ENCODE assay signal across 15 cellular contexts in the genomic region with DNA sequence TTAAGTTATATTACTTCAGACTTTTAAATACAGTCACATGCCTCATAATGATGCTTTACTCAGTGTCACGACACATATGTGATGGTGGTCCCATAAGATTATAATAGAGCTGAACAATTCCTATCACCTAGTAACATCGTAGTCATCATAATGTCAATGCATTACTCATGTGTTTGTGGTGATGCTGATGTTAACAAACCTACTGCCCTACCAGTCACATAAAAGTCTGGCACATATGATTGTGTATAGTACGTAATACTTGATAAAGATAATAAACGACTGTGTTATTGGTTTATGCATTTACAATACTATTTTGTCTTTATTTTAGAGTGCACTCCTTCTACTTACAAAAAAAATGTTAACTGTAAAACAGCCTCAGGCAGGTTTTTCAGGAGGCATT.
DNase-seq lines count a peak whose midpoint lies in the region; TF ChIP-seq lines count a peak whose summit lies in the region.
"Had no signal": no experiment of that assay in that cellular context is flagged by ENCODE, and none has a peak within 500 bp of the region (broad histone marks: within the 10 kb centered on the region; RNA-seq: fewer than 3 reads in every experiment).

No MANE protein-coding gene starts in this region.

- DNase-seq in AG08396 (ENCODE audit: low spot score) (peak; percentile 8), H4 (ENCODE audit: low spot score) (peak; percentile 31), amniotic epithelial cell (ENCODE audit: low read depth) (peak; percentile 44), glomerular visceral epithelial cell (ENCODE audit: extremely low spot score) (peak; percentile 19), GM10248 (ENCODE audit: extremely low spot score) (no peak), NCI-H510A treated with DMSO at 0.1 percent for 48 hours (lab: John Stamatoyannopoulos, UW) (no peak), NCI-H2227 treated with DMSO at 0.1 percent for 48 hours (lab: John Stamatoyannopoulos, UW) (no peak), T1000 (lab: John Stamatoyannopoulos, UW) (no peak)
- DNase-seq: activated CD4-positive, alpha-beta memory T cell treated with anti-CD3 and anti-CD28 coated beads for 36 hours; esophagus squamous epithelium; H7; NCI-H1092 treated with DMSO at 0.1 percent for 48 hours; NCI-H446 treated with DMSO at 0.1 percent for 48 hours; psoas muscle; stimulated activated CD4-positive, alpha-beta T cell treated with anti-CD3 and anti-CD28 coated beads, Interleukin-4, amount 100 ng/mL, for 24 hours had no signal

- POLR2A ChIA-PET in GM10248 (lab: Yijun Ruan, JAX): no interaction called here

- CTCF ChIA-PET in GM10248 (lab: Yijun Ruan, JAX): interaction anchor here (0.9 to 1.8 kb wide), 3 partner anchors 12 to 280 kb away, joined by 3 to 9 read pairs (median 5); no protein-coding TSS in a partner anchor

- no peak for TF ChIP-seq CTCF in GM10248 (IDR thresholded peaks at IDR 0.05; ENCODE audit: control extremely low read depth, extremely low read depth, low read depth, missing control alignments)

Comparison
In these comparisons a context has a peak if more than half of its experiments do, and no peak if none do; other contexts are left out.
1. DNase-seq: peak in AG08396 (single experiment), H4 (single experiment), amniotic epithelial cell (single experiment) and glomerular visceral epithelial cell (single experiment); none in GM10248 (single experiment), NCI-H510A treated with DMSO at 0.1 percent for 48 hours (single experiment), NCI-H2227 treated with DMSO at 0.1 percent for 48 hours (single experiment) and T1000 (single experiment).